30 cellular contexts compared by ENCODE assay signal in genomic region chr17:50699410-50699809, GRCh38. TPM values are rescaled to one million over a fixed set of nuclear protein-coding genes. Genes with fewer than 3 reads are reported as not detected.
A peak's percentile ranks its signal among the peaks of the same experiment; 100 is the strongest.
DNase-seq lines count a peak whose midpoint lies in the region; ATAC-seq and TF ChIP-seq lines count a peak whose summit lies in the region.
"Had no signal": no experiment of that assay in that cellular context is flagged by ENCODE, and none has a peak within 500 bp of the region (broad histone marks: within the 10 kb centered on the region; RNA-seq: fewer than 3 reads in every experiment).

No MANE protein-coding gene starts in this region.

- TF ChIP-seq POLR2A in HCT116 (IDR thresholded peaks at IDR 0.05; ENCODE audit: borderline replicate concordance, extremely low read depth, insufficient read depth, insufficient read length) (no peak), stomach (IDR thresholded peaks at IDR 0.05) (no peak)

- no peak overlapping the region for H3K4me3 ChIP-seq in HCT116 (replicated peaks in 1 of 2; ENCODE audit: low read depth in 1 of 2, low read length in 2 of 2)
- H3K4me3 ChIP-seq in stomach, result no peak overlapping the region
- H3K4me3 ChIP-seq: body of pancreas, dorsolateral prefrontal cortex, left ventricle myocardium inferior, transverse colon had no signal

- TF ChIP-seq CTCF in HCT116 (IDR thresholded peaks at IDR 0.05 in 2 of 3, conservative IDR thresholded peaks at IDR 0.05 in 1 of 3; ENCODE audit: borderline replicate concordance in 1 of 3, insufficient read depth in 1 of 3, low read depth in 2 of 3, low read length in 2 of 3) (no peak), stomach (IDR thresholded peaks at IDR 0.05) (no peak)

- H3K36me3 ChIP-seq in HCT116 (ENCODE audit: control insufficient read depth in 1 of 2, insufficient read depth in 2 of 2, low read length in 2 of 2) (peaks cover 46 to 54% of the 10 kb centered on the region in 2 experiments), stomach (peaks cover 51 to 69% (median 62%) of the 10 kb centered on the region in 4 donors)

- H3K4me1 ChIP-seq in HCT116 (ENCODE audit: control insufficient read depth in 1 of 2, insufficient read depth in 2 of 2, low read length in 2 of 2) (peaks cover 4 to 28% of the 10 kb centered on the region in 2 experiments; a peak in 3 of 4 replicates), stomach (peaks cover 17 to 87% (median 49%) of the 10 kb centered on the region in 4 donors)

- RAD21 ChIA-PET in HCT116 (lab: Charles Lee; ENCODE audit: low non-redundant PET in 1 of 2, low total read pairs in 2 of 2, uncharacterized antibody in 2 of 2, unreplicated experiment in 2 of 2), result no interaction called here

- H3K4me3 Mint-ChIP-seq in naive thymus-derived CD8-positive, alpha-beta T cell, result no peak overlapping the region
- H3K4me3 Mint-ChIP-seq: activated CD8-positive, alpha-beta T cell treated with anti-CD3 and anti-CD28 coated beads, Interleukin-2, amount 10 ng/mL, durations not matched to agents 7 days and 5 days; mesothelial cell of epicardium; natural killer cell treated with Interleukin-12 subunit alpha and Interleukin-12 subunit beta and Interleukin-15 and Interleukin-18, amount 100 ng/mL, for 72 hours; T-cell had no signal

- 56 to 65% (median 58%) methylated on average over 7 of the region's 7 CpGs for WGBS in stomach, 5 donors

- no peak for DNase-seq in HCT116 (ENCODE audit: low read depth, low spot score)
- DNase-seq in SW480 (ENCODE audit: low spot score), result peak; percentile 35
- no peak for DNase-seq in stomach
- no peak for DNase-seq in naive thymus-derived CD8-positive, alpha-beta T cell
- DNase-seq in NK-92 (lab: John Stamatoyannopoulos, UW; ENCODE audit: unreplicated experiment), result no peak
- DNase-seq: activated CD4-positive, CD25-positive, alpha-beta regulatory T cell treated with anti-CD3 and anti-CD28 coated beads, Interleukin-2, amount 50 U/mL, for 72 hours; activated CD8-positive, alpha-beta T cell treated with anti-CD3 and anti-CD28 coated beads, Interleukin-2, amount 10 ng/mL, durations not matched to agents 7 days and 5 days; activated effector memory CD4-positive, alpha-beta T cell treated with Interleukin-2 at 50 U/mL for 16 hours; body of pancreas; GOT3; islet precursor cell; Kasumi-1; left ventricle myocardium inferior; NCI-H1048; NCI-H1694; NCI-H2171; NCI-H524 treated with DMSO at 0.1 percent for 48 hours; NK-92 treated with Interleukin-12 subunit alpha and Interleukin-12 subunit beta, amount 100 ng/mL, for 24 hours; retina; SIG-M5; stimulated activated CD4-positive, alpha-beta T cell treated with anti-CD3 and anti-CD28 coated beads, Interleukin-2, amount 100 ng/mL, for 24 hours; T-cell; transverse colon had no signal

- peaks cover 5 to 88% (median 16%) of the 10 kb centered on the region in 3 donors for H3K36me3 Mint-ChIP-seq in naive thymus-derived CD8-positive, alpha-beta T cell

- no peaks in the 10 kb centered on the region for H3K27me3 Mint-ChIP-seq in naive thymus-derived CD8-positive, alpha-beta T cell
- H3K27me3 Mint-ChIP-seq: natural killer cell treated with Interleukin-12 subunit alpha and Interleukin-12 subunit beta and Interleukin-15 and Interleukin-18, amount 100 ng/mL, for 72 hours; T-cell had no signal

- TF ChIP-seq RAD21 in HCT116 (IDR thresholded peaks at IDR 0.05; ENCODE audit: low read depth), result no peak

- POLR2A ChIA-PET in HCT116 (lab: Charles Lee), result no interaction called here
- POLR2A ChIA-PET in naive thymus-derived CD8-positive, alpha-beta T cell (lab: Charles Lee), result interaction anchor here (0.7 kb wide), 1 partner anchor 85 kb away, joined by 4 read pairs; no protein-coding TSS in a partner anchor

- no peaks in the 10 kb centered on the region for H3K9me2 ChIP-seq in HCT116 (ENCODE audit: insufficient read depth)

- peaks cover 46% of the 10 kb centered on the region for H3K79me2 ChIP-seq in HCT116 (ENCODE audit: insufficient read depth, low read length)

- BruUV-seq in HCT116 (replicated peaks; lab: Mats Ljungman, UMichigan), result no TSS peak

- H3K9me3 ChIP-seq in HCT116 (ENCODE audit: control insufficient read depth in 1 of 2, insufficient read depth in 1 of 2, low read depth in 1 of 2, low read length in 2 of 2), result no peaks in the 10 kb centered on the region
- no peaks in the 10 kb centered on the region for H3K9me3 ChIP-seq in stomach
- H3K9me3 ChIP-seq: body of pancreas, left ventricle myocardium inferior, transverse colon had no signal

- no peak overlapping the region for H2AFZ ChIP-seq in HCT116 (ENCODE audit: low read depth, low read length, poor library complexity, severe bottlenecking)

- no peak overlapping the region for H3K9ac ChIP-seq in HCT116 (ENCODE audit: low read length)

- CTCF ChIA-PET in HCT116 (lab: Charles Lee), result interaction anchor here (0.7 kb wide), 1 partner anchor 60 kb away, joined by 3 read pairs; no protein-coding TSS in a partner anchor

- no peak overlapping the region for H3K27ac Mint-ChIP-seq in naive thymus-derived CD8-positive, alpha-beta T cell
- H3K27ac Mint-ChIP-seq: activated CD8-positive, alpha-beta T cell treated with anti-CD3 and anti-CD28 coated beads, Interleukin-2, amount 10 ng/mL, durations not matched to agents 7 days and 5 days; mesothelial cell of epicardium; natural killer cell treated with Interleukin-12 subunit alpha and Interleukin-12 subunit beta and Interleukin-15 and Interleukin-18, amount 100 ng/mL, for 72 hours had no signal

- H4K20me1 ChIP-seq in HCT116 (ENCODE audit: insufficient read depth), result no peaks in the 10 kb centered on the region; the same call in 1 of the 2 replicates

- H3K27ac ChIP-seq in HCT116 (ENCODE audit: low read depth, low read length) (peak overlapping the region; percentile 22; the same call in 1 of the 2 replicates), stomach (peak overlapping the region; percentile 12 to 95 (median 34))
- H3K27ac ChIP-seq: body of pancreas, left ventricle myocardium inferior, transverse colon had no signal

- H3K9me3 Mint-ChIP-seq in naive thymus-derived CD8-positive, alpha-beta T cell, result no peaks in the 10 kb centered on the region
- H3K9me3 Mint-ChIP-seq: mesothelial cell of epicardium; natural killer cell treated with Interleukin-12 subunit alpha and Interleukin-12 subunit beta and Interleukin-15 and Interleukin-18, amount 100 ng/mL, for 72 hours; T-cell had no signal

- ATAC-seq in HCT116 (peak; percentile 77), esophagus mucosa (peak; percentile 67), HG03196 (IDR thresholded peaks at IDR 0.05; ENCODE audit: unreplicated experiment) (no peak)
- ATAC-seq in naive thymus-derived CD8-positive, alpha-beta T cell, result no peak
- ATAC-seq: activated CD8-positive, alpha-beta T cell treated with anti-CD3 and anti-CD28 coated beads, Interleukin-2, amount 10 ng/mL, durations not matched to agents 7 days and 5 days; body of pancreas; HepG2; natural killer cell treated with Interleukin-12 subunit alpha and Interleukin-12 subunit beta and Interleukin-15 and Interleukin-18, amount 100 ng/mL, for 72 hours; Panc1; T-cell had no signal

- intact Hi-C loops in HCT116 (cut with micrococcal nuclease) (no loop called here), stomach (cut with DNase I; ENCODE audit: low total_unique reads) (loop anchor here (5.0 kb wide), 1 partner anchor 152 kb away; the partner anchor contains the start of gene SPATA20)

- H3K4me1 Mint-ChIP-seq in naive thymus-derived CD8-positive, alpha-beta T cell, result peaks cover 22 to 39% (median 34%) of the 10 kb centered on the region in 4 donors

- H3K27me3 ChIP-seq in HCT116 (ENCODE audit: insufficient read depth, low read length) (no peaks in the 10 kb centered on the region), stomach (no peaks in the 10 kb centered on the region)
- H3K27me3 ChIP-seq: body of pancreas, dorsolateral prefrontal cortex, transverse colon had no signal

- no peak for TF ChIP-seq EP300 in stomach (IDR thresholded peaks at IDR 0.05)

- H3K4me2 ChIP-seq in HCT116 (ENCODE audit: low read length), result peak overlapping the region; percentile 47

TF ChIP-seq in HCT116, 20 proteins besides CTCF, POLR2A, EP300 and RAD21:
- TF ChIP-seq MAX (IDR thresholded peaks at IDR 0.05) (no peak), ELF1 (IDR thresholded peaks at IDR 0.05; ENCODE audit: borderline replicate concordance, low read depth) (no peak), SP1 (IDR thresholded peaks at IDR 0.05; ENCODE audit: low read depth) (no peak), POLR2AphosphoS5 (IDR thresholded peaks at IDR 0.05; ENCODE audit: low read depth, low read length) (no peak), ATF3 (IDR thresholded peaks at IDR 0.05) (no peak), EZH2 (IDR thresholded peaks at IDR 0.05) (no peak), ZNF274 (IDR thresholded peaks at IDR 0.05; ENCODE audit: low read depth, low read length) (no peak), FOSL1 (IDR thresholded peaks at IDR 0.05; ENCODE audit: low read depth) (no peak), JUND (IDR thresholded peaks at IDR 0.05) (no peak), CBX3 (IDR thresholded peaks at IDR 0.05; ENCODE audit: low read depth) (no peak), SIN3A (IDR thresholded peaks at IDR 0.05; ENCODE audit: low read depth) (no peak), CEBPB (IDR thresholded peaks at IDR 0.05; ENCODE audit: low read depth) (no peak), EGR1 (IDR thresholded peaks at IDR 0.05; ENCODE audit: low read depth) (no peak), SRF (IDR thresholded peaks at IDR 0.05; ENCODE audit: low read depth) (no peak)
TF ChIP-seq in HCT116: peak in this region for 0.

RNA-seq across cellular contexts. Expression of gene ANKRD40, which starts 8.3 kb away (rescaled TPM):
- total RNA-seq in HCT116 (2021; ENCODE audit: unreplicated experiment) (72.0 TPM), esophagus mucosa (15.9 TPM), stomach (10 to 100 TPM in 4 of 5 donors, 1 to 10 TPM in 1; 7.5 to 36.6 (median 23.2) TPM)
- 20.0 and 26.1 TPM in 2 replicates for polyA plus RNA-seq in HCT116 (2012)
- polyA plus RNA-seq in stomach, result 10 to 100 TPM in 2 of 3 donors, 1 to 10 TPM in 1; 8.3 to 18.8 (median 16.0) TPM
- 10 to 100 TPM; 35.5 to 39.5 TPM for total RNA-seq in naive thymus-derived CD8-positive, alpha-beta T cell
- polyA plus RNA-seq in naive thymus-derived CD8-positive, alpha-beta T cell, result 1 to 10 TPM; 2.8 to 5.2 (median 4.3) TPM

RNA-seq across cellular contexts. Expression of gene LUC7L3, which starts 20.0 kb away (rescaled TPM):
- 184 TPM for total RNA-seq in HCT116 (2021; ENCODE audit: unreplicated experiment)
- polyA plus RNA-seq in HCT116 (2012), result 65.6 and 97.0 TPM in 2 replicates
- 43.6 TPM for total RNA-seq in esophagus mucosa
- total RNA-seq in stomach, result 100 to 1,000 TPM; 170 to 429 (median 221) TPM
- 1,000 to 10,000 TPM in 1 of 3 donors, 100 to 1,000 TPM in 1, 10 to 100 TPM in 1; 63.4 to 1,211 (median 106) TPM for polyA plus RNA-seq in stomach
- 100 to 1,000 TPM; 311 to 345 TPM for total RNA-seq in naive thymus-derived CD8-positive, alpha-beta T cell
- 10 to 100 TPM; 41.6 to 58.4 (median 46.0) TPM for polyA plus RNA-seq in naive thymus-derived CD8-positive, alpha-beta T cell

Comparison
In these comparisons a context has a peak if more than half of its experiments do, and no peak if none do; other contexts are left out.
1. ATAC-seq: peak in HCT116 (single experiment) and esophagus mucosa (single experiment); none in naive thymus-derived CD8-positive, alpha-beta T cell (0 of 2) and HG03196 (single experiment).